ENCODE assay signal across 8 cellular contexts in genomic region chr1:198776602-198777029, GRCh38.
DNase-seq lines count a peak whose midpoint lies in the region; ATAC-seq and TF ChIP-seq lines count a peak whose summit lies in the region.

No MANE protein-coding gene starts in this region.

- H3K9me3 ChIP-seq in vagina, result no peaks in the 10 kb centered on the region

- H3K4me1 ChIP-seq in vagina, result no peaks in the 10 kb centered on the region

- H3K27ac ChIP-seq in vagina, result no peak overlapping the region

- TF ChIP-seq POLR2A in vagina (IDR thresholded peaks at IDR 0.05), result no peak

- H3K4me3 ChIP-seq in choroid plexus epithelial cell (ENCODE audit: low read depth, low read length) (no peak overlapping the region), vagina (no peak overlapping the region)

- no peak for ATAC-seq in GM19452 (IDR thresholded peaks at IDR 0.05; ENCODE audit: unreplicated experiment)
- no peak for ATAC-seq in GM18858 (IDR thresholded peaks at IDR 0.05; ENCODE audit: unreplicated experiment)
- no peak for ATAC-seq in HG02884 (IDR thresholded peaks at IDR 0.05; ENCODE audit: unreplicated experiment)

- DNase-seq in AML-193 (lab: John Stamatoyannopoulos, UW) (peak; percentile 97 to 99), M059J (ENCODE audit: low read depth) (peak; percentile 100), choroid plexus epithelial cell (ENCODE audit: low read depth) (peak; percentile 98), mucosa of gallbladder (ENCODE audit: low spot score) (peak; percentile 50), vagina (ENCODE audit: extremely low spot score in 2 of 2) (no peak)

- no peaks in the 10 kb centered on the region for H3K36me3 ChIP-seq in vagina

- intact Hi-C loops in vagina (cut with DNase I), result no loop called here

- no peaks in the 10 kb centered on the region for H3K27me3 ChIP-seq in vagina

- peak; percentile 3 for TF ChIP-seq CTCF in choroid plexus epithelial cell (conservative IDR thresholded peaks at IDR 0.05; ENCODE audit: low read depth, low read length)
- TF ChIP-seq CTCF in vagina (IDR thresholded peaks at IDR 0.05), result no peak

Comparison
In these comparisons a context has a peak if more than half of its experiments do, and no peak if none do; other contexts are left out.
1. DNase-seq: peak in AML-193 (2 of 2), M059J (single experiment), choroid plexus epithelial cell (single experiment) and mucosa of gallbladder (single experiment); none in vagina (0 of 2).